In the genomic region with DNA sequence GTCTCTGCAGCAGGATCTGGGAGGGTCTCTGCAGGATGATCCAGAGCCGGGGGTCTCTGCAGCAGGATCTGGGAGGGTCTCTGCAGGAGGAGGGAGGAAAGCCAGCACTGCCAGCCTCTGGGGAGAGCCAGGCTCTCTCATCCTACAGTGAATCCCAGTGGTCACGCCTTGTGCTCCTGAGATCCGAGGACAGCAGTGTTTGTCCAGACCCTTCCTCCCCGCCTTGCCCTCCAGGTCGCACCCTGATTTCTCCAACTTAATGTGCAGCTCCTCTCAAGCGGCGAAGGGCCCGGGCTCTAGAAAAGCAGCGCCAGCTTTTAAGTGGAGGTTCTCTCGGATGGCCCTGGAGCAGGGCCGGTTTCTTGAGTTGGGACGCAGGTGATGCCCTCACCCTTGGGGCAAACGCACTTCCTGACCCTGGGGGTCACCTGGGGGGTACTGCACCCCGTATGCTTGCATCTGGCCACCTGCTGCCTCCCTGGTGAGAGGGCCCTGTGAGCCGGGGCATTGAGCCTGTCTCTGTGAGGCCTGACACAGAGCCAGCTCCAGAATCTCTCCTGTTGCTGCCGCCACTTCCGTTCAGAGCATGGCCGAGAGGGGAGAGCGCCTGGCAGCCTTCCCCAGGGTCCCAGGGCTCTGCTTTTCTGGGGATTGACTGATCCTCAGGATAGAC, we compare ENCODE assay signal across 21 cellular contexts.
"Had no signal": no experiment of that assay in that cellular context is flagged by ENCODE, and none has a peak within 500 bp of the region (broad histone marks: within the 10 kb centered on the region; RNA-seq: fewer than 3 reads in every experiment).

No MANE protein-coding gene starts in this region.

- ATAC-seq: activated CD4-positive, CD25-positive, alpha-beta regulatory T cell treated with anti-CD3 and anti-CD28 coated beads, Interleukin-2, amount 50 U/mL, for 24 hours; activated CD8-positive, alpha-beta T cell treated with anti-CD3 and anti-CD28 coated beads for 36 hours; activated T-cell treated with anti-CD3 and anti-CD28 coated beads, Interleukin-2, amount 50 U/mL, for 4 hours; activated T-helper 17 cell treated with anti-CD3 and anti-CD28 coated beads, Interleukin-2, amount 50 U/mL, for 72 hours had no signal

- H3K4me1 Mint-ChIP-seq: activated naive CD8-positive, alpha-beta T cell treated with anti-CD3 and anti-CD28 coated beads, Interleukin-2, amount 10 ng/mL, durations not matched to agents 7 days and 5 days had no signal

- H3K9me3 ChIP-seq: adrenal gland, Peyer's patch had no signal

- DNase-seq: activated CD4-positive, alpha-beta T cell treated with anti-CD3 and anti-CD28 coated beads for 4 hours; activated CD8-positive, alpha-beta T cell treated with anti-CD3 and anti-CD28 coated beads for 36 hours; activated naive CD4-positive, alpha-beta T cell treated with anti-CD3 and anti-CD28 coated beads, Interleukin-2, amount 50 U/mL, for 16 hours; activated naive CD8-positive, alpha-beta T cell treated with anti-CD3 and anti-CD28 coated beads, Interleukin-2, amount 10 ng/mL, durations not matched to agents 7 days and 5 days; activated T-cell treated with anti-CD3 and anti-CD28 coated beads, Interleukin-2, amount 50 U/mL, for 4 hours; anterior cingulate cortex; caudate nucleus; Kasumi-1; KBM-7; NCI-H146; NCI-H187 treated with DMSO at 0.1 percent for 48 hours; NCI-H2081 treated with DMSO at 0.1 percent for 48 hours; NCI-H446; NCI-H524; Peyer's patch; SHP77 treated with DMSO at 0.1 percent for 48 hours had no signal

- H3K36me3 ChIP-seq: adrenal gland, Peyer's patch had no signal

- H3K4me3 ChIP-seq: adrenal gland, Peyer's patch had no signal

- H3K9me3 Mint-ChIP-seq: activated naive CD8-positive, alpha-beta T cell treated with anti-CD3 and anti-CD28 coated beads, Interleukin-2, amount 10 ng/mL, durations not matched to agents 7 days and 5 days; activated T-cell treated with anti-CD3 and anti-CD28 coated beads, Interleukin-2, amount 50 U/mL, for 4 hours; activated T-helper 17 cell treated with anti-CD3 and anti-CD28 coated beads, Interleukin-2, amount 50 U/mL, for 72 hours; T-helper 1 cell treated with Interleukin-12 subunit alpha and Interleukin-12 subunit beta and Interleukin-4 antibody, amounts not matched to agents 30 μg/mL and 1 μg/mL, for 36 hours had no signal

- H3K4me3 Mint-ChIP-seq: activated CD8-positive, alpha-beta T cell treated with anti-CD3 and anti-CD28 coated beads for 36 hours; activated naive CD8-positive, alpha-beta T cell treated with anti-CD3 and anti-CD28 coated beads, Interleukin-2, amount 10 ng/mL, durations not matched to agents 7 days and 5 days; activated T-cell treated with anti-CD3 and anti-CD28 coated beads, Interleukin-2, amount 50 U/mL, for 4 hours; activated T-helper 17 cell treated with anti-CD3 and anti-CD28 coated beads, Interleukin-2, amount 50 U/mL, for 72 hours; T-helper 1 cell treated with Interleukin-12 subunit alpha and Interleukin-12 subunit beta and Interleukin-4 antibody, amounts not matched to agents 30 μg/mL and 1 μg/mL, for 36 hours had no signal

- H3K27me3 Mint-ChIP-seq: activated CD8-positive, alpha-beta T cell treated with anti-CD3 and anti-CD28 coated beads for 36 hours; activated naive CD8-positive, alpha-beta T cell treated with anti-CD3 and anti-CD28 coated beads, Interleukin-2, amount 10 ng/mL, durations not matched to agents 7 days and 5 days; activated T-helper 17 cell treated with anti-CD3 and anti-CD28 coated beads, Interleukin-2, amount 50 U/mL, for 72 hours had no signal

- H3K27me3 ChIP-seq: adrenal gland, Peyer's patch had no signal

- H3K4me1 ChIP-seq: adrenal gland, Peyer's patch had no signal

- H3K27ac ChIP-seq: adrenal gland, Peyer's patch, RWPE1 had no signal

- H3K27ac Mint-ChIP-seq: activated CD8-positive, alpha-beta T cell treated with anti-CD3 and anti-CD28 coated beads for 36 hours; activated naive CD8-positive, alpha-beta T cell treated with anti-CD3 and anti-CD28 coated beads, Interleukin-2, amount 10 ng/mL, durations not matched to agents 7 days and 5 days; activated T-helper 17 cell treated with anti-CD3 and anti-CD28 coated beads, Interleukin-2, amount 50 U/mL, for 72 hours; T-helper 1 cell treated with Interleukin-12 subunit alpha and Interleukin-12 subunit beta and Interleukin-4 antibody, amounts not matched to agents 30 μg/mL and 1 μg/mL, for 36 hours had no signal
